Comparison of ENCODE assay signal across 22 cellular contexts in genomic region chr11:10573028-10573427, GRCh38. TPM values are rescaled to one million over a fixed set of nuclear protein-coding genes. Genes with fewer than 3 reads are reported as not detected.
"Had no signal": no experiment of that assay in that cellular context is flagged by ENCODE, and none has a peak within 500 bp of the region (broad histone marks: within the 10 kb centered on the region; RNA-seq: fewer than 3 reads in every experiment).

No MANE protein-coding gene starts in this region.

- DNase-seq: activated CD4-positive, alpha-beta T cell treated with anti-CD3 and anti-CD28 coated beads for 1 hour; activated CD4-positive, alpha-beta T cell treated with anti-CD3 and anti-CD28 coated beads, Interleukin-2, amount 50 U/mL, for 1 hour; activated CD8-positive, alpha-beta T cell treated with anti-CD3 and anti-CD28 coated beads, Interleukin-2, amount 10 ng/mL, durations not matched to agents 7 days and 5 days; cerebellar nuclear complex; cortex of kidney; foreskin keratinocyte; glutamatergic neuron; mesenchymal stem cell; mucosa of descending colon; nephron progenitor cell; occipital lobe; posterior cingulate gyrus; retina; stimulated activated CD4-positive, alpha-beta T cell treated with anti-CD3 and anti-CD28 coated beads, Interleukin-12 subunit alpha, Interleukin-12 subunit beta, amount 100 ng/mL, for 4 hours; stimulated activated CD4-positive, alpha-beta T cell treated with anti-CD3 and anti-CD28 coated beads, Interleukin-4, amount 100 ng/mL, for 4 hours; substantia nigra; T-helper 9 cell; transverse colon had no signal

- H3K9me3 Mint-ChIP-seq: activated naive CD4-positive, alpha-beta T cell treated with anti-CD3 and anti-CD28 coated beads, Interleukin-2, amount 50 U/mL, for 72 hours; nephron progenitor cell; stimulated activated naive CD8-positive, alpha-beta T cell treated with anti-CD3 and anti-CD28 coated beads, Interleukin-15, Interleukin-2, amounts not matched to agents 100 ng/mL and 50 ng/mL, for 24 hours had no signal

- H3K27ac Mint-ChIP-seq: activated CD8-positive, alpha-beta T cell treated with anti-CD3 and anti-CD28 coated beads, Interleukin-2, amount 10 ng/mL, durations not matched to agents 7 days and 5 days; activated naive CD4-positive, alpha-beta T cell treated with anti-CD3 and anti-CD28 coated beads, Interleukin-2, amount 50 U/mL, for 72 hours; nephron progenitor cell; stimulated activated naive CD8-positive, alpha-beta T cell treated with anti-CD3 and anti-CD28 coated beads, Interleukin-15, Interleukin-2, amounts not matched to agents 100 ng/mL and 50 ng/mL, for 24 hours had no signal

- H3K4me3 ChIP-seq: breast epithelium, mucosa of descending colon, transverse colon had no signal

- H3K36me3 ChIP-seq: breast epithelium, transverse colon had no signal

- H3K4me1 Mint-ChIP-seq: nephron progenitor cell had no signal

- H3K4me3 Mint-ChIP-seq: activated CD8-positive, alpha-beta T cell treated with anti-CD3 and anti-CD28 coated beads, Interleukin-2, amount 10 ng/mL, durations not matched to agents 7 days and 5 days; nephron progenitor cell; stimulated activated naive CD8-positive, alpha-beta T cell treated with anti-CD3 and anti-CD28 coated beads, Interleukin-15, Interleukin-2, amounts not matched to agents 100 ng/mL and 50 ng/mL, for 24 hours had no signal

- H3K36me3 Mint-ChIP-seq: activated naive CD4-positive, alpha-beta T cell treated with anti-CD3 and anti-CD28 coated beads, Interleukin-2, amount 50 U/mL, for 72 hours had no signal

- H3K27ac ChIP-seq: foreskin keratinocyte, transverse colon had no signal

- H3K27me3 Mint-ChIP-seq: stimulated activated naive CD8-positive, alpha-beta T cell treated with anti-CD3 and anti-CD28 coated beads, Interleukin-15, Interleukin-2, amounts not matched to agents 100 ng/mL and 50 ng/mL, for 24 hours had no signal

- ATAC-seq: activated CD8-positive, alpha-beta T cell treated with anti-CD3 and anti-CD28 coated beads, Interleukin-2, amount 10 ng/mL, durations not matched to agents 7 days and 5 days; activated naive CD4-positive, alpha-beta T cell treated with anti-CD3 and anti-CD28 coated beads, Interleukin-2, amount 50 U/mL, for 72 hours; foreskin keratinocyte; mucosa of descending colon had no signal

- H3K9me3 ChIP-seq: breast epithelium, mucosa of descending colon, transverse colon had no signal

- H3K27me3 ChIP-seq: breast epithelium, foreskin keratinocyte, transverse colon had no signal

- H3K4me1 ChIP-seq: breast epithelium, foreskin keratinocyte had no signal

RNA-seq across cellular contexts. Expression of gene LYVE1, which starts 4.6 kb away (rescaled TPM):
- total RNA-seq: activated CD8-positive, alpha-beta T cell treated with anti-CD3 and anti-CD28 coated beads, Interleukin-2, amount 10 ng/mL, durations not matched to agents 7 days and 5 days; activated naive CD4-positive, alpha-beta T cell treated with anti-CD3 and anti-CD28 coated beads, Interleukin-2, amount 50 U/mL, for 72 hours; foreskin keratinocyte; T-helper 1 cell treated with Interleukin-12 subunit alpha and Interleukin-12 subunit beta and Interleukin-4 antibody, amounts not matched to agents 30 ng/mL and 1 ng/mL, for 36 hours had no signal
